Comparison of ENCODE assay signal across 2 cellular contexts in genomic region chr7:151946932-151947331, GRCh38.
A peak's percentile ranks its signal among the peaks of the same experiment; 100 is the strongest.
TF ChIP-seq lines count a peak whose summit lies in the region.

No MANE protein-coding gene starts in this region.

TF ChIP-seq in HepG2, 621 proteins besides CTCF, POLR2A, EP300 and RAD21:
- no peak for TF ChIP-seq CBX1 (IDR thresholded peaks at IDR 0.05; ENCODE audit: low read depth)
- TF ChIP-seq ZNF234 (CRISPR knock-in tag; conservative IDR thresholded peaks at IDR 0.05), result no peak
- no peak for TF ChIP-seq ZNF652 (CRISPR knock-in tag; IDR thresholded peaks at IDR 0.05; ENCODE audit: borderline replicate concordance, low read depth)
- peak; percentile 66 for TF ChIP-seq MNT (IDR thresholded peaks at IDR 0.05)

TF ChIP-seq in endothelial cell of umbilical vein, 7 proteins besides CTCF, POLR2A, EP300 and RAD21:
- TF ChIP-seq EZH2 (IDR thresholded peaks at IDR 0.05; ENCODE audit: borderline replicate concordance, low read depth, low read length, severe bottlenecking) (no peak), FOS (IDR thresholded peaks at IDR 0.05; ENCODE audit: borderline replicate concordance, insufficient read depth, low read length) (no peak), MAX (IDR thresholded peaks at IDR 0.05; ENCODE audit: insufficient read depth, insufficient read length) (peak; percentile 3)
TF ChIP-seq in endothelial cell of umbilical vein: peak in this region for 1.
